ENCODE assay signal across 16 cellular contexts in the genomic region with DNA sequence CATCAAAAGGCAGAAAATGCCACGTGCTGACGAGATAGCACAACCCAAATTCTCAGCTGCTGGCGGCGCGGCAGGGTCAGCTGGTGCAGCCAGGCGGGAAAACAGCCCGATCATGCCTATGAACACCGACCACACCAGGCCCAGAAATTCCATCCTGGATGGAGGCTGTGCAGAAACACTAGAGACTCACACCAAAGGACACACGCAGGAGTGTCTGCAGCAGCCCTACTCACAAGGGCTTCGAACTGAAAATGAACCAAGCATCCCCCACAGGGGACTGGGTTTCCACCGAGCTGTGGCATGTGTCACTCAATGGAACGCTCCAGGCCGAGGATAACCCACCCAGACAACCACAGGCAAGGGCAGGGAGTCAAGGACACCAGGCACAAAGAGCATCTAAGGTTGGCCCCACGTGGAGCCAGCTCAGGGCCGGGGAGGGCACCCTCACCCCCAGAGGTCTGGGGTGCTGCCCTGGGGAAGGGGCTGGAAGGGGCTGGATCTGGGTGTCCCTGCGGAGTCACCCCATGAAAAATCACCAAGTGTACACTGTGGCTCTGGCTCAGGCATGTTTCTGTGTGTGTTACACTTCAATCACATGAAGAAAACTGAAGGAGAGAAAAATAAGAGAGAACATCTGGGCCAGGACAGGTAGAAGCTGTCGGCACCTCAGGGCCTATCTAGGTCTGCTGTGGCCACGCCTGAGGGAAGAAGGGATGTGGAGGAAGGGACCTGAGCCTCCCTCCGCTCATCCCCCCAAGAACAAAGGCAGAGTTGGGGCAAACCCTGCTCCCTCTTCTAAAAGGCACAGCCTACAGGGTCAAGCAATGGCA. TPM values are rescaled to one million over a fixed set of nuclear protein-coding genes. Genes with fewer than 3 reads are reported as not detected.
DNase-seq lines count a peak whose midpoint lies in the region; ATAC-seq and TF ChIP-seq lines count a peak whose summit lies in the region.
"Had no signal": no experiment of that assay in that cellular context is flagged by ENCODE, and none has a peak within 500 bp of the region (broad histone marks: within the 10 kb centered on the region; RNA-seq: fewer than 3 reads in every experiment).

No MANE protein-coding gene starts in this region.

- H3K36me3 Mint-ChIP-seq in activated naive CD8-positive, alpha-beta T cell treated with anti-CD3 and anti-CD28 coated beads, Interleukin-2, amount 10 ng/mL, durations not matched to agents 7 days and 5 days = no peaks in the 10 kb centered on the region
- H3K36me3 Mint-ChIP-seq in activated naive CD8-positive, alpha-beta T cell treated with anti-CD3 and anti-CD28 coated beads, Interleukin-2, amount 50 U/mL, for 24 hours (ENCODE audit: low read depth) = no peaks in the 10 kb centered on the region
- H3K36me3 Mint-ChIP-seq: natural killer cell had no signal

- H3K27ac ChIP-seq in coronary artery = no peak overlapping the region

- no peak overlapping the region for H3K27ac Mint-ChIP-seq in activated naive CD8-positive, alpha-beta T cell treated with anti-CD3 and anti-CD28 coated beads, Interleukin-2, amount 10 ng/mL, durations not matched to agents 7 days and 5 days
- H3K27ac Mint-ChIP-seq in activated naive CD8-positive, alpha-beta T cell treated with anti-CD3 and anti-CD28 coated beads, Interleukin-2, amount 50 U/mL, for 24 hours = no peak overlapping the region

- peaks cover 19% of the 10 kb centered on the region for H3K4me1 Mint-ChIP-seq in activated naive CD8-positive, alpha-beta T cell treated with anti-CD3 and anti-CD28 coated beads, Interleukin-2, amount 10 ng/mL, durations not matched to agents 7 days and 5 days
- H3K4me1 Mint-ChIP-seq in activated naive CD8-positive, alpha-beta T cell treated with anti-CD3 and anti-CD28 coated beads, Interleukin-2, amount 50 U/mL, for 24 hours = peaks cover 19% of the 10 kb centered on the region

- no peak overlapping the region for H3K4me3 Mint-ChIP-seq in activated naive CD8-positive, alpha-beta T cell treated with anti-CD3 and anti-CD28 coated beads, Interleukin-2, amount 10 ng/mL, durations not matched to agents 7 days and 5 days
- H3K4me3 Mint-ChIP-seq in activated naive CD8-positive, alpha-beta T cell treated with anti-CD3 and anti-CD28 coated beads, Interleukin-2, amount 50 U/mL, for 24 hours = no peak overlapping the region
- H3K4me3 Mint-ChIP-seq: natural killer cell had no signal

- TF ChIP-seq CTCF in coronary artery (IDR thresholded peaks at IDR 0.05) = no peak
- no peak for TF ChIP-seq CTCF in mucosa of descending colon (IDR thresholded peaks at IDR 0.05)
- no peak for TF ChIP-seq CTCF in GM20000 (IDR thresholded peaks at IDR 0.05; ENCODE audit: extremely low read depth, missing control alignments)

- POLR2A ChIA-PET in activated naive CD8-positive, alpha-beta T cell treated with anti-CD3 and anti-CD28 coated beads, Interleukin-2, amount 10 ng/mL, durations not matched to agents 7 days and 5 days (lab: Charles Lee) = no interaction called here

- H3K27me3 Mint-ChIP-seq in activated naive CD8-positive, alpha-beta T cell treated with anti-CD3 and anti-CD28 coated beads, Interleukin-2, amount 10 ng/mL, durations not matched to agents 7 days and 5 days = peaks cover 9% of the 10 kb centered on the region
- H3K27me3 Mint-ChIP-seq in activated naive CD8-positive, alpha-beta T cell treated with anti-CD3 and anti-CD28 coated beads, Interleukin-2, amount 50 U/mL, for 24 hours = peaks cover 5% of the 10 kb centered on the region

- no peaks in the 10 kb centered on the region for H3K9me3 ChIP-seq in mucosa of descending colon

- in situ Hi-C loops in G401 (cut with HindIII; ENCODE audit: low sequenced_read_pairs) = no loop called here

- H3K9me3 Mint-ChIP-seq in activated naive CD8-positive, alpha-beta T cell treated with anti-CD3 and anti-CD28 coated beads, Interleukin-2, amount 10 ng/mL, durations not matched to agents 7 days and 5 days = no peaks in the 10 kb centered on the region
- H3K9me3 Mint-ChIP-seq in activated naive CD8-positive, alpha-beta T cell treated with anti-CD3 and anti-CD28 coated beads, Interleukin-2, amount 50 U/mL, for 24 hours = no peaks in the 10 kb centered on the region
- H3K9me3 Mint-ChIP-seq: natural killer cell had no signal

- intact Hi-C loops in mucosa of descending colon (cut with DNase I, micrococcal nuclease) = no loop called here

- ATAC-seq in activated naive CD8-positive, alpha-beta T cell treated with anti-CD3 and anti-CD28 coated beads, Interleukin-2, amount 10 ng/mL, durations not matched to agents 7 days and 5 days (ENCODE audit: low read depth) = no peak
- ATAC-seq in activated naive CD8-positive, alpha-beta T cell treated with anti-CD3 and anti-CD28 coated beads, Interleukin-2, amount 50 U/mL, for 24 hours = no peak
- ATAC-seq in mucosa of descending colon = no peak
- ATAC-seq: esophagus mucosa, natural killer cell had no signal

- DNase-seq in activated naive CD8-positive, alpha-beta T cell treated with anti-CD3 and anti-CD28 coated beads, Interleukin-2, amount 10 ng/mL, durations not matched to agents 7 days and 5 days = peak; percentile 15
- no peak for DNase-seq in activated naive CD8-positive, alpha-beta T cell treated with anti-CD3 and anti-CD28 coated beads, Interleukin-2, amount 50 U/mL, for 24 hours
- DNase-seq in coronary artery (ENCODE audit: low spot score) (peak; percentile 56), mucosa of descending colon (peak in 2 of 3 donors; percentile 12 to 31), ureter (ENCODE audit: low spot score) (peak; percentile 14), GM20000 (ENCODE audit: low spot score) (no peak), NCI-H2029 treated with DMSO at 0.1 percent for 48 hours (lab: John Stamatoyannopoulos, UW) (no peak), G401 (ENCODE audit: low spot score) (no peak)
- DNase-seq: hippocampal formation; NCI-H1092; NCI-H2227 treated with DMSO at 0.1 percent for 48 hours; SIG-M5; stimulated activated naive CD4-positive, alpha-beta T cell treated with Interleukin-2 at 50 U/mL for 16 hours; T1000 had no signal

- no peaks in the 10 kb centered on the region for H3K36me3 ChIP-seq in mucosa of descending colon (ENCODE audit: low read depth)

- H3K4me3 ChIP-seq in coronary artery = no peak overlapping the region
- no peak overlapping the region for H3K4me3 ChIP-seq in mucosa of descending colon

- peaks cover 4% of the 10 kb centered on the region for H3K4me1 ChIP-seq in mucosa of descending colon (ENCODE audit: low read depth)

RNA-seq across cellular contexts. Expression of gene RASGEF1A, which starts 33.0 kb away (rescaled TPM):
- total RNA-seq in activated naive CD8-positive, alpha-beta T cell treated with anti-CD3 and anti-CD28 coated beads, Interleukin-2, amount 10 ng/mL, durations not matched to agents 7 days and 5 days = 1 to 10 TPM; 4.4 to 4.9 TPM
- 1 to 10 TPM in 1 of 3 donors, under 1 TPM in 2; 0.43 to 1.2 (median 0.58) TPM for total RNA-seq in mucosa of descending colon
- 4.0 TPM for total RNA-seq in ureter
- 14.9 and 18.0 TPM in 2 replicates for total RNA-seq in G401 (2014; rRNA removed; shearing (Covaris generic))

Comparison
In these comparisons a context has a peak if more than half of its experiments do, and no peak if none do; other contexts are left out.
1. DNase-seq: peak in activated naive CD8-positive, alpha-beta T cell treated with anti-CD3 and anti-CD28 coated beads, Interleukin-2, amount 10 ng/mL, durations not matched to agents 7 days and 5 days (single experiment), coronary artery (single experiment), mucosa of descending colon (2 of 3) and ureter (single experiment); none in activated naive CD8-positive, alpha-beta T cell treated with anti-CD3 and anti-CD28 coated beads, Interleukin-2, amount 50 U/mL, for 24 hours (single experiment), GM20000 (single experiment), NCI-H2029 treated with DMSO at 0.1 percent for 48 hours (single experiment) and G401 (single experiment).